In the genomic region with DNA sequence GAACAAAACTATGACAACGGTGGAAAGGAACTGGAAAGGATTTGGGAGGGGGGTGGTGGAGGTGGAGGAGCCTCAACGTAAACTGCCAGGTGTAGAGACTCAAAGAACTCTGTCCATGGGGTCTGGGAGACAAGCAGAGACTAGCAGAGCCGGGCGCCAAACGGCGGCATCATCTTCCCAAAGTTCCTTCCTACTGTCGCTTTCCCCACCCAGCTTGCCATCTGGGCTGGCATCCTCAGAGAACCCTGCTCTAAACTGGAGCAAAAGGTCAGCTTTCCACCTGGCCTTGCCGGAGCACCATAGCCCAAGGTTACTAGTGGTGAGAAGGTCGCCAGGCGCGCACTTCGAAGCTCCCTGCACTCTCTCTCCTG, we compare ENCODE assay signal across 8 cellular contexts. TPM values are rescaled to one million over a fixed set of nuclear protein-coding genes. Genes with fewer than 3 reads are reported as not detected.
DNase-seq lines count a peak whose midpoint lies in the region; ATAC-seq and TF ChIP-seq lines count a peak whose summit lies in the region.

No MANE protein-coding gene starts in this region.

- no peaks in the 10 kb centered on the region for H3K27me3 Mint-ChIP-seq in activated CD4-positive, alpha-beta T cell treated with anti-CD3 and anti-CD28 coated beads, Interleukin-2, amount 10 ng/mL, durations not matched to agents 24 days and 14 days
- no peaks in the 10 kb centered on the region for H3K27me3 Mint-ChIP-seq in activated naive CD8-positive, alpha-beta T cell

- H3K9me3 Mint-ChIP-seq in activated CD4-positive, alpha-beta T cell treated with anti-CD3 and anti-CD28 coated beads, Interleukin-2, amount 10 ng/mL, durations not matched to agents 24 days and 14 days: no peaks in the 10 kb centered on the region
- H3K9me3 Mint-ChIP-seq in activated naive CD8-positive, alpha-beta T cell (ENCODE audit: low read depth): no peaks in the 10 kb centered on the region

- H3K27ac ChIP-seq in left lung: peak overlapping the region; percentile 99 to 100
- peak overlapping the region; percentile 98 to 100 for H3K27ac ChIP-seq in thoracic aorta

- H3K36me3 Mint-ChIP-seq in activated CD4-positive, alpha-beta T cell treated with anti-CD3 and anti-CD28 coated beads, Interleukin-2, amount 10 ng/mL, durations not matched to agents 24 days and 14 days (ENCODE audit: low read depth): peaks cover 7% of the 10 kb centered on the region
- peaks cover 4% of the 10 kb centered on the region for H3K36me3 Mint-ChIP-seq in activated naive CD8-positive, alpha-beta T cell

- H3K4me3 Mint-ChIP-seq in activated CD4-positive, alpha-beta T cell treated with anti-CD3 and anti-CD28 coated beads, Interleukin-2, amount 10 ng/mL, durations not matched to agents 24 days and 14 days: peak overlapping the region; percentile 89
- H3K4me3 Mint-ChIP-seq in activated naive CD8-positive, alpha-beta T cell: peak overlapping the region; percentile 91

- no peaks in the 10 kb centered on the region for H3K27me3 ChIP-seq in left lung
- no peaks in the 10 kb centered on the region for H3K27me3 ChIP-seq in thoracic aorta (replicated peaks; ENCODE audit: insufficient read depth)

- H3K4me1 ChIP-seq in left lung: peaks cover 47 to 85% of the 10 kb centered on the region in 2 donors
- H3K4me1 ChIP-seq in thoracic aorta (ENCODE audit: control insufficient read depth in 1 of 2, low read depth in 2 of 2): peaks cover 45 to 69% of the 10 kb centered on the region in 2 donors

- peak overlapping the region; percentile 99 for H3K27ac Mint-ChIP-seq in activated CD4-positive, alpha-beta T cell treated with anti-CD3 and anti-CD28 coated beads, Interleukin-2, amount 10 ng/mL, durations not matched to agents 24 days and 14 days
- peak overlapping the region; percentile 94 for H3K27ac Mint-ChIP-seq in activated naive CD8-positive, alpha-beta T cell

- ATAC-seq in left lung: no peak
- no peak for ATAC-seq in thoracic aorta (ENCODE audit: insufficient number of reproducible peaks, low FRiP score, low read depth)
- no peak for ATAC-seq in GM19452 (IDR thresholded peaks at IDR 0.05; ENCODE audit: unreplicated experiment)

- H3K9me3 ChIP-seq in left lung (no peaks in the 10 kb centered on the region), thoracic aorta (no peaks in the 10 kb centered on the region)

- peaks cover 62% of the 10 kb centered on the region for H3K4me1 Mint-ChIP-seq in activated CD4-positive, alpha-beta T cell treated with anti-CD3 and anti-CD28 coated beads, Interleukin-2, amount 10 ng/mL, durations not matched to agents 24 days and 14 days
- peaks cover 73% of the 10 kb centered on the region for H3K4me1 Mint-ChIP-seq in activated naive CD8-positive, alpha-beta T cell (ENCODE audit: low read depth)

- TF ChIP-seq CTCF in left lung (IDR thresholded peaks at IDR 0.05) (no peak), thoracic aorta (IDR thresholded peaks at IDR 0.05) (no peak)

- DNase-seq in activated CD4-positive, alpha-beta T cell treated with anti-CD3 and anti-CD28 coated beads, Interleukin-2, amount 10 ng/mL, durations not matched to agents 24 days and 14 days: no peak
- DNase-seq in activated CD4-positive, alpha-beta T cell treated with anti-CD3 and anti-CD28 coated beads, Interleukin-2, amount 50 U/mL, for 4 hours: no peak
- no peak for DNase-seq in left lung
- no peak for DNase-seq in thoracic aorta (ENCODE audit: low spot score)
- DNase-seq in LoVo (ENCODE audit: low spot score): no peak
- DNase-seq in NCI-H748 treated with DMSO at 0.1 percent for 48 hours (lab: John Stamatoyannopoulos, UW): no peak

- H3K36me3 ChIP-seq in left lung (no peaks in the 10 kb centered on the region), thoracic aorta (no peaks in the 10 kb centered on the region)

- intact Hi-C loops in activated CD4-positive, alpha-beta T cell treated with anti-CD3 and anti-CD28 coated beads, Interleukin-2, amount 10 ng/mL, durations not matched to agents 24 days and 14 days (cut with micrococcal nuclease): loop anchor here (5.0 kb wide), 1 partner anchor 675 kb away; a partner anchor contains a TSS
- intact Hi-C loops in left lung (cut with DNase I): no loop called here

- peak overlapping the region in 1 of 2 donors; percentile 58 for H3K4me3 ChIP-seq in left lung
- peak overlapping the region; percentile 77 for H3K4me3 ChIP-seq in thoracic aorta

RNA-seq across cellular contexts. Expression of a gene that starts 4.0 kb away (rescaled TPM):
- total RNA-seq in activated CD4-positive, alpha-beta T cell treated with anti-CD3 and anti-CD28 coated beads, Interleukin-2, amount 10 ng/mL, durations not matched to agents 24 days and 14 days: 32.8 and 34.8 TPM in 2 replicates
- total RNA-seq in left lung (10 to 100 TPM; 45.9 to 46.3 TPM), thoracic aorta (10 to 100 TPM; 49.6 to 69.7 TPM)
